1 cellular context compared by ENCODE assay signal in the genomic region with DNA sequence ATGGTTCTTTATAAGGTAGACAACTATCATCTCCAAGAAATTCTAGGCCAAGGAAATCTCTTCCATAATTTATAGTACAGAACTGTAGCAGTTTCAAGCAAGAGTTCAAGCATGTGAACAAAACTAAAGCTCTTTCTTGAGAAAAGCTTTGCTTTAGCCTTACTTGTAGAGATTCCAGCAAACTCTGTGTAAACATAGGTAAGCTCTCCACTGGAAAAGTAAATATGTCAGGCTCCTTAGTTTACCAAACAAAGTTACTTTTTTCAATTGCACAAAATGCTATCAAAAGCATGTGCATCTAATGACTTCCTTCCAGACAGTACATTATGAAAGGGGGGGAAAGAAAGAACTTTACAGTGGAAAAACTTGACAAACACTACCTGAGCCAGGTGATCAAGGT.
TF ChIP-seq lines count a peak whose summit lies in the region.

No MANE protein-coding gene starts in this region.

TF ChIP-seq in HepG2, 621 proteins besides CTCF, POLR2A, EP300 and RAD21 (continued from another document):
- TF ChIP-seq ZNF687 (CRISPR knock-in tag; IDR thresholded peaks at IDR 0.05): no peak
- no peak for TF ChIP-seq ZNF225 (CRISPR knock-in tag; IDR thresholded peaks at IDR 0.05)
